ENCODE assay signal across 25 cellular contexts in the genomic region with DNA sequence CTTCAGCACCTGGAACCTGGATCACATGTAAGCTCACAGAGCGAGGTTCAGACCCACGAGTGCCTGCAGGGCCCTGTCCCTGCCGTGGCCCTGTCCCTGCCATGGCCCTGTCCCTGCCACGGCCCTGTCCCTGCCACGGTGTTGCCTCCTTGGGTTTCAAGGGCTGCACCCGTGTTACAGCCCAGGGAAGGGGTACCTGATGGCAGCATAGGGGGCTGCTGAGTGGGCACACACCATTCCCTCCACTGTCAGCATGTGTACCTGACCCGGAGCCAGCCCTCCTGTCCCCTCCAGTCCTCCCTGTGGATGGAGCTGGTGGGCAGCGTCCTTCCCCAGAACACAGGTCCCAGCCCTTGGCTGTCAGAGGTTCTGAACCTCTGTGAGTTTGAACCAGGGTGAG.
"Had no signal": no experiment of that assay in that cellular context is flagged by ENCODE, and none has a peak within 500 bp of the region (broad histone marks: within the 10 kb centered on the region; RNA-seq: fewer than 3 reads in every experiment).

No MANE protein-coding gene starts in this region.

- H3K9me3 ChIP-seq: esophagus squamous epithelium, gastrocnemius medialis, heart right ventricle, left lung, mucosa of descending colon had no signal

- DNase-seq: dermis blood vessel endothelial cell; dorsolateral prefrontal cortex; effector CD4-positive, alpha-beta T cell; effector memory CD4-positive, alpha-beta T cell; endodermal cell; erythroblast; esophagus squamous epithelium; foreskin fibroblast; foreskin melanocyte; gastrocnemius medialis; glutamatergic neuron; head of caudate nucleus; heart right ventricle; hippocampal formation; left cardiac atrium; left ventricle myocardium superior; mammary epithelial cell; mucosa of descending colon had no signal

- H3K27me3 ChIP-seq: dorsolateral prefrontal cortex, esophagus squamous epithelium, gastrocnemius medialis, heart right ventricle, left lung had no signal

- H3K4me1 ChIP-seq: esophagus squamous epithelium, gastrocnemius medialis, heart right ventricle, left lung had no signal

- H3K4me3 Mint-ChIP-seq: endodermal cell, memory B cell, mesothelial cell of epicardium had no signal

- H3K4me3 ChIP-seq: coronary artery, dorsolateral prefrontal cortex, esophagus squamous epithelium, gastrocnemius medialis, heart right ventricle, left lung, lung, mucosa of descending colon had no signal

- H3K27ac ChIP-seq: coronary artery, dorsolateral prefrontal cortex, epithelial cell of prostate, esophagus squamous epithelium, gastrocnemius medialis, heart right ventricle, left lung had no signal

- H3K9me3 Mint-ChIP-seq: mesothelial cell of epicardium had no signal

- H3K4me1 Mint-ChIP-seq: endodermal cell, mesothelial cell of epicardium had no signal

- H3K27ac Mint-ChIP-seq: endodermal cell, memory B cell, mesothelial cell of epicardium had no signal

- ATAC-seq: esophagus mucosa, gastrocnemius medialis, left cardiac atrium, left lung, left ventricle myocardium superior, mucosa of descending colon had no signal

- H3K27me3 Mint-ChIP-seq: memory B cell had no signal
